ENCODE assay signal across 9 cellular contexts in genomic region chr4:48015678-48016077, GRCh38. TPM values are rescaled to one million over a fixed set of nuclear protein-coding genes. Genes with fewer than 3 reads are reported as not detected.
A peak's percentile ranks its signal among the peaks of the same experiment; 100 is the strongest.
DNase-seq lines count a peak whose midpoint lies in the region; ATAC-seq and TF ChIP-seq lines count a peak whose summit lies in the region.
"Had no signal": no experiment of that assay in that cellular context is flagged by ENCODE, and none has a peak within 500 bp of the region (broad histone marks: within the 10 kb centered on the region; RNA-seq: fewer than 3 reads in every experiment).

No MANE protein-coding gene starts in this region.

- intact Hi-C loops in activated CD4-positive, alpha-beta memory T cell treated with anti-CD3 and anti-CD28 coated beads for 36 hours (cut with micrococcal nuclease) = loop anchor here (1.0 to 5.0 kb wide), 4 partner anchors 21 to 101 kb away; partner anchors contain the start of gene NFXL1
- intact Hi-C loops in spleen (cut with DNase I; ENCODE audit: low total_unique reads) = no loop called here

- H3K4me3 ChIP-seq in iPS-15b (ENCODE audit: low read depth, low read length) (peak overlapping the region; percentile 95), spleen (peak overlapping the region in 5 of 8 donors; percentile 55 to 80 (median 61))

- ATAC-seq in GM21528 (IDR thresholded peaks at IDR 0.05; ENCODE audit: low FRiP score, unreplicated experiment) = no peak

- DNase-seq in DMS53 (lab: John Stamatoyannopoulos, UW) (peak; percentile 50), DMS53 treated with DMSO at 0.1 percent for 48 hours (lab: John Stamatoyannopoulos, UW; ENCODE audit: unreplicated experiment) (no peak), spleen (no peak), SW480 (ENCODE audit: low spot score) (no peak), AG08395 (ENCODE audit: low spot score) (no peak)
- no peak for DNase-seq in activated CD4-positive, alpha-beta memory T cell treated with anti-CD3 and anti-CD28 coated beads for 36 hours
- DNase-seq: cortex of kidney had no signal

- H3K9me3 ChIP-seq in iPS-15b (ENCODE audit: control insufficient read depth, insufficient read depth, low read length) = no peaks in the 10 kb centered on the region
- no peaks in the 10 kb centered on the region for H3K9me3 ChIP-seq in spleen

- whole genome bisulfite sequencing in spleen, 5 donors = 92 to 97% (median 95%) methylated on average over 5 of the region's 5 CpGs

- H3K4me1 Mint-ChIP-seq in activated CD4-positive, alpha-beta memory T cell treated with anti-CD3 and anti-CD28 coated beads for 36 hours (ENCODE audit: low read depth) = peaks cover 15% of the 10 kb centered on the region

- TF ChIP-seq CTCF in spleen (IDR thresholded peaks at IDR 0.05 in 8 of 11, conservative IDR thresholded peaks at IDR 0.05 in 3 of 11) = no peak

- no peaks in the 10 kb centered on the region for H3K27me3 ChIP-seq in iPS-15b (ENCODE audit: control insufficient read depth, insufficient read depth, low read length)
- peaks cover 0 to 58% (median 21%) of the 10 kb centered on the region in 7 donors for H3K27me3 ChIP-seq in spleen (replicated peaks in 1 of 7)

- no peaks in the 10 kb centered on the region for H3K9me3 Mint-ChIP-seq in activated CD4-positive, alpha-beta memory T cell treated with anti-CD3 and anti-CD28 coated beads for 36 hours

- H3K27me3 Mint-ChIP-seq in activated CD4-positive, alpha-beta memory T cell treated with anti-CD3 and anti-CD28 coated beads for 36 hours = peaks cover 27% of the 10 kb centered on the region

- CTCF ChIA-PET in activated CD4-positive, alpha-beta memory T cell treated with anti-CD3 and anti-CD28 coated beads for 36 hours (lab: Charles Lee) = interaction anchor here (2.1 kb wide), 1 partner anchor 12 kb away, joined by 7 read pairs; no protein-coding TSS in a partner anchor

- no peak for TF ChIP-seq POLR2A in spleen (IDR thresholded peaks at IDR 0.05)

- peak overlapping the region; percentile 73 for H3K4me3 Mint-ChIP-seq in activated CD4-positive, alpha-beta memory T cell treated with anti-CD3 and anti-CD28 coated beads for 36 hours

- H3K27ac ChIP-seq in spleen = no peak overlapping the region

- H3K36me3 Mint-ChIP-seq in activated CD4-positive, alpha-beta memory T cell treated with anti-CD3 and anti-CD28 coated beads for 36 hours = no peaks in the 10 kb centered on the region

- POLR2A ChIA-PET in activated CD4-positive, alpha-beta memory T cell treated with anti-CD3 and anti-CD28 coated beads for 36 hours (lab: Charles Lee) = interaction anchor here (0.7 kb wide), 1 partner anchor 13 kb away, joined by 3 read pairs; no protein-coding TSS in a partner anchor

- H3K4me1 ChIP-seq in iPS-15b (ENCODE audit: control insufficient read depth, insufficient read depth, low read length) = peaks cover 28% of the 10 kb centered on the region
- peaks cover 0 to 23% (median 16%) of the 10 kb centered on the region in 6 donors for H3K4me1 ChIP-seq in spleen

- peaks cover under 1% of the 10 kb centered on the region for H3K36me3 ChIP-seq in iPS-15b (ENCODE audit: control insufficient read depth, insufficient read depth, low read length)
- no peaks in the 10 kb centered on the region for H3K36me3 ChIP-seq in spleen

- no peak overlapping the region for H3K9ac ChIP-seq in iPS-15b (ENCODE audit: low read depth, low read length)

- no peak overlapping the region for H3K27ac Mint-ChIP-seq in activated CD4-positive, alpha-beta memory T cell treated with anti-CD3 and anti-CD28 coated beads for 36 hours

RNA-seq across cellular contexts. Expression of gene CNGA1, which starts 0.8 kb away (rescaled TPM):
- under 1 TPM in 1 of 2 experiments, not detected in 1; 0.70 TPM for total RNA-seq in activated CD4-positive, alpha-beta memory T cell treated with anti-CD3 and anti-CD28 coated beads for 36 hours
- 10 to 100 TPM in 1 of 7 donors, 1 to 10 TPM in 5, under 1 TPM in 1; 0.39 to 13.2 (median 7.2) TPM for total RNA-seq in spleen
- polyA plus RNA-seq in spleen = 1 to 10 TPM in 2 of 3 donors, under 1 TPM in 1; 0.70 to 2.8 (median 1.2) TPM

RNA-seq across cellular contexts. Expression of gene NIPAL1, which starts 0.9 kb away (rescaled TPM):
- 1 to 10 TPM; 1.3 to 1.9 TPM for total RNA-seq in activated CD4-positive, alpha-beta memory T cell treated with anti-CD3 and anti-CD28 coated beads for 36 hours
- total RNA-seq in spleen = 1 to 10 TPM in 3 of 7 donors, under 1 TPM in 2, not detected in 2; 0.12 to 2.0 (median 1.2) TPM
- polyA plus RNA-seq in spleen = under 1 TPM; 0.06 to 0.12 (median 0.11) TPM
